Comparison of ENCODE assay signal across 2 cellular contexts in genomic region chr12:118354503-118354902, GRCh38.
TF ChIP-seq lines count a peak whose summit lies in the region.

No MANE protein-coding gene starts in this region.

TF ChIP-seq in HEK293, 187 proteins besides CTCF, POLR2A, EP300 and RAD21:
- TF ChIP-seq SETDB1 (IDR thresholded peaks at IDR 0.05; ENCODE audit: insufficient read length, low read length) = peak; percentile 58

TF ChIP-seq in K562, 482 proteins besides CTCF, POLR2A, EP300 and RAD21:
- TF ChIP-seq ZNF280A (IDR thresholded peaks at IDR 0.05; ENCODE audit: low read depth, partially characterized antibody) (peak; percentile 64), CC2D1A (IDR thresholded peaks at IDR 0.05) (peak; percentile 72; the same call in 1 of the 2 replicates), ZEB2 (IDR thresholded peaks at IDR 0.05) (0 out of 2 replicates have a peak, but pooled peaks have one; percentile 28), TRIM24 (IDR thresholded peaks at IDR 0.05) (peak; percentile 19 to 72; a peak in 3 of 4 replicates), CHAMP1 (IDR thresholded peaks at IDR 0.05) (peak; percentile 89), ZNF431 (CRISPR knock-in tag; IDR thresholded peaks at IDR 0.05) (peak; percentile 100)
